Comparison of ENCODE assay signal across 1 cellular context in genomic region chr20:56362833-56363413, GRCh38.
A peak's percentile ranks its signal among the peaks of the same experiment; 100 is the strongest.
TF ChIP-seq lines count a peak whose summit lies in the region.

No MANE protein-coding gene starts in this region.

TF ChIP-seq in K562, 482 proteins besides CTCF, POLR2A, EP300 and RAD21 (continued from another document and continues in another):
- no peak for TF ChIP-seq ZNF280A (IDR thresholded peaks at IDR 0.05; ENCODE audit: low read depth, partially characterized antibody)
- peak; percentile 95 for TF ChIP-seq SMAD4 (CRISPR knock-in tag; conservative IDR thresholded peaks at IDR 0.05)
- no peak for TF ChIP-seq TEAD2 (tag; IDR thresholded peaks at IDR 0.05)
- peak; percentile 51; the same call in 1 of the 2 replicates for TF ChIP-seq FOXJ2 (tag; IDR thresholded peaks at IDR 0.05)
- peak; percentile 94; the same call in 1 of the 2 replicates for TF ChIP-seq CC2D1A (IDR thresholded peaks at IDR 0.05)
- no peak for TF ChIP-seq RBM34 (IDR thresholded peaks at IDR 0.05; ENCODE audit: borderline replicate concordance, insufficient read depth, low read length)
- TF ChIP-seq MGA (IDR thresholded peaks at IDR 0.05) = peak; percentile 83
- no peak; the same call in none of the 2 replicates for TF ChIP-seq ATF4 (CRISPR knock-in tag; IDR thresholded peaks at IDR 0.05)
- peak; percentile 81 for TF ChIP-seq HES1 (IDR thresholded peaks at IDR 0.05; ENCODE audit: low read depth)
- TF ChIP-seq PCBP2 (IDR thresholded peaks at IDR 0.05; ENCODE audit: low read depth, low read length, poor library complexity, severe bottlenecking) = no peak
- peak; percentile 68; the same call in 1 of the 2 replicates for TF ChIP-seq HIVEP1 (CRISPR knock-in tag; IDR thresholded peaks at IDR 0.05)
- no peak for TF ChIP-seq MED1 (CRISPR knock-in tag; IDR thresholded peaks at IDR 0.05; ENCODE audit: borderline replicate concordance)
- TF ChIP-seq ARHGAP35 (IDR thresholded peaks at IDR 0.05; ENCODE audit: partially characterized antibody) = no peak
- TF ChIP-seq ZBTB2 (IDR thresholded peaks at IDR 0.05) = peak; percentile 73; the same call in 1 of the 2 replicates
- no peak for TF ChIP-seq MAFF (IDR thresholded peaks at IDR 0.05; ENCODE audit: low read length)
- no peak for TF ChIP-seq IFI16 (CRISPR knock-in tag; IDR thresholded peaks at IDR 0.05)
- TF ChIP-seq ZNF3 (CRISPR knock-in tag; IDR thresholded peaks at IDR 0.05) = no peak
- TF ChIP-seq POLR3A (IDR thresholded peaks at IDR 0.05; ENCODE audit: borderline replicate concordance, extremely low read depth, insufficient read depth, insufficient read length) = no peak
- TF ChIP-seq SMC3 (conservative IDR thresholded peaks at IDR 0.05; ENCODE audit: insufficient read depth, low read depth, low read length) = no peak
- TF ChIP-seq ZNF707 (CRISPR knock-in tag; conservative IDR thresholded peaks at IDR 0.05) = no peak
- no peak for TF ChIP-seq ZSCAN32 (CRISPR knock-in tag; IDR thresholded peaks at IDR 0.05)
- TF ChIP-seq RB1 (IDR thresholded peaks at IDR 0.05; ENCODE audit: low read depth) = peak; percentile 28; the same call in 1 of the 2 replicates
- TF ChIP-seq ZNF277 (CRISPR knock-in tag; IDR thresholded peaks at IDR 0.05; ENCODE audit: borderline replicate concordance) = no peak
- TF ChIP-seq WHSC1 (IDR thresholded peaks at IDR 0.05; ENCODE audit: low read length) = no peak
- TF ChIP-seq MTA2 (IDR thresholded peaks at IDR 0.05; ENCODE audit: low read depth) = peak; percentile 98
- TF ChIP-seq NCOA1 (IDR thresholded peaks at IDR 0.05; ENCODE audit: low read depth) = peak; percentile 92; the same call in 1 of the 2 replicates
- TF ChIP-seq STAT5A (IDR thresholded peaks at IDR 0.05; ENCODE audit: borderline replicate concordance, low read length) = peak; percentile 92
- no peak for TF ChIP-seq SNIP1 (IDR thresholded peaks at IDR 0.05; ENCODE audit: low read depth)
- no peak for TF ChIP-seq NUFIP1 (IDR thresholded peaks at IDR 0.05; ENCODE audit: partially characterized antibody)
- TF ChIP-seq ZNF780A (CRISPR knock-in tag; IDR thresholded peaks at IDR 0.05) = no peak
- no peak for TF ChIP-seq ZNF280B (CRISPR knock-in tag; IDR thresholded peaks at IDR 0.05)
- TF ChIP-seq BRF2 (IDR thresholded peaks at IDR 0.05; ENCODE audit: borderline replicate concordance, insufficient read depth, insufficient read length) = no peak
- 0 out of 2 replicates have a peak, but pooled peaks have one; percentile 44 for TF ChIP-seq ETV1 (tag; conservative IDR thresholded peaks at IDR 0.05; ENCODE audit: low read depth)
- TF ChIP-seq ZNF23 (CRISPR knock-in tag; IDR thresholded peaks at IDR 0.05) = no peak
- no peak for TF ChIP-seq ZFP30 (CRISPR knock-in tag; IDR thresholded peaks at IDR 0.05; ENCODE audit: borderline replicate concordance)
- TF ChIP-seq TCFL5 (CRISPR knock-in tag; conservative IDR thresholded peaks at IDR 0.05) = no peak
- TF ChIP-seq TCF15 (CRISPR knock-in tag; IDR thresholded peaks at IDR 0.05) = no peak
- peak; percentile 72; the same call in 1 of the 2 replicates for TF ChIP-seq KLF13 (tag; IDR thresholded peaks at IDR 0.05; ENCODE audit: borderline replicate concordance, low read depth)
- no peak for TF ChIP-seq JUNB (CRISPR knock-in tag; conservative IDR thresholded peaks at IDR 0.05)
- no peak for TF ChIP-seq EHMT2 (IDR thresholded peaks at IDR 0.05)
- no peak for TF ChIP-seq SLC30A9 (CRISPR knock-in tag; IDR thresholded peaks at IDR 0.05)
- peak; percentile 69; the same call in 1 of the 2 replicates for TF ChIP-seq ZNF274 (IDR thresholded peaks at IDR 0.05; ENCODE audit: borderline replicate concordance, low read depth, low read length)
- peak; percentile 51 for TF ChIP-seq BRD9 (IDR thresholded peaks at IDR 0.05; ENCODE audit: low read depth, partially characterized antibody)
- no peak for TF ChIP-seq SP2 (IDR thresholded peaks at IDR 0.05; ENCODE audit: extremely low read depth, low read depth, low read length, poor library complexity, severe bottlenecking)
- TF ChIP-seq BHLHE40 (IDR thresholded peaks at IDR 0.05; ENCODE audit: low read length) = peak; percentile 59
- TF ChIP-seq ZNF77 (CRISPR knock-in tag; IDR thresholded peaks at IDR 0.05) = no peak
- no peak for TF ChIP-seq ZNF217 (CRISPR knock-in tag; IDR thresholded peaks at IDR 0.05)
